Comparison of ENCODE assay signal across 23 cellular contexts in genomic region chr11:118243161-118243560, GRCh38. TPM values are rescaled to one million over a fixed set of nuclear protein-coding genes. Genes with fewer than 3 reads are reported as not detected.
DNase-seq lines count a peak whose midpoint lies in the region; ATAC-seq and TF ChIP-seq lines count a peak whose summit lies in the region.
"Had no signal": no experiment of that assay in that cellular context is flagged by ENCODE, and none has a peak within 500 bp of the region (broad histone marks: within the 10 kb centered on the region; RNA-seq: fewer than 3 reads in every experiment).

No MANE protein-coding gene starts in this region.

- H3K9me3 Mint-ChIP-seq in activated CD4-positive, alpha-beta T cell treated with anti-CD3 and anti-CD28 coated beads, Interleukin-2, amount 10 ng/mL, durations not matched to agents 24 days and 14 days = no peaks in the 10 kb centered on the region
- H3K9me3 Mint-ChIP-seq in GM23338 = no peaks in the 10 kb centered on the region
- H3K9me3 Mint-ChIP-seq in activated naive CD8-positive, alpha-beta T cell treated with anti-CD3 and anti-CD28 coated beads, Interleukin-2, amount 50 U/mL, for 24 hours = no peaks in the 10 kb centered on the region
- H3K9me3 Mint-ChIP-seq in progenitor cell of endocrine pancreas (ENCODE audit: low read depth) = no peaks in the 10 kb centered on the region

- H3K4me2 ChIP-seq in GM23338 = no peak overlapping the region

- peak overlapping the region; percentile 20 for H3K4me3 Mint-ChIP-seq in activated CD4-positive, alpha-beta T cell treated with anti-CD3 and anti-CD28 coated beads, Interleukin-2, amount 10 ng/mL, durations not matched to agents 24 days and 14 days
- H3K4me3 Mint-ChIP-seq in GM23338 = no peak overlapping the region
- peak overlapping the region; percentile 39 for H3K4me3 Mint-ChIP-seq in activated naive CD8-positive, alpha-beta T cell treated with anti-CD3 and anti-CD28 coated beads, Interleukin-2, amount 50 U/mL, for 24 hours
- H3K4me3 Mint-ChIP-seq in progenitor cell of endocrine pancreas (ENCODE audit: low read depth) = no peak overlapping the region

- no peaks in the 10 kb centered on the region for H4K20me1 ChIP-seq in GM23338 (replicated peaks; ENCODE audit: insufficient read depth)
- H4K20me1 ChIP-seq: BLaER1 treated with 17β-estradiol and CSF1 and Interleukin-3, amounts not matched to agents 10 nM and 100 nM had no signal

- H3K9me3 ChIP-seq in tibial artery (no peaks in the 10 kb centered on the region), left lung (no peaks in the 10 kb centered on the region)
- H3K9me3 ChIP-seq: BLaER1 treated with 17β-estradiol and CSF1 and Interleukin-3, amounts not matched to agents 10 nM and 100 nM; body of pancreas; colonic mucosa; lower lobe of right lung; sigmoid colon had no signal

- H3K4me3 ChIP-seq in GM23338 = no peak overlapping the region
- H3K4me3 ChIP-seq in tibial artery = no peak overlapping the region
- H3K4me3 ChIP-seq in left lung = no peak overlapping the region
- H3K4me3 ChIP-seq: BLaER1 treated with 17β-estradiol and CSF1 and Interleukin-3, amounts not matched to agents 10 nM and 100 nM; body of pancreas; colonic mucosa; lower lobe of right lung; sigmoid colon had no signal

- no peaks in the 10 kb centered on the region for H3K9me2 ChIP-seq in GM23338 (ENCODE audit: insufficient read depth)

- intact Hi-C loops in activated CD4-positive, alpha-beta T cell treated with anti-CD3 and anti-CD28 coated beads, Interleukin-2, amount 10 ng/mL, durations not matched to agents 24 days and 14 days (cut with micrococcal nuclease) = loop anchor here (5.0 kb wide), 1 partner anchor 194 kb away; the partner anchor contains the start of gene KMT2A
- intact Hi-C loops in tibial artery (cut with DNase I; ENCODE audit: low total_unique reads) = no loop called here
- intact Hi-C loops in left lung (cut with DNase I) = no loop called here

- no peaks in the 10 kb centered on the region for H3K79me2 ChIP-seq in GM23338 (replicated peaks; ENCODE audit: insufficient read depth)
- H3K79me2 ChIP-seq: parathyroid adenoma had no signal

- H3K4me1 ChIP-seq in GM23338 (ENCODE audit: insufficient read depth) (peaks cover 3% of the 10 kb centered on the region; the same call in 1 of the 2 replicates), foreskin keratinocyte (peaks cover 11% of the 10 kb centered on the region), tibial artery (peaks cover 0 to 4% (median 0%) of the 10 kb centered on the region in 4 donors), left lung (peaks cover 21 to 86% of the 10 kb centered on the region in 2 donors)
- H3K4me1 ChIP-seq: sigmoid colon had no signal

- no peak for TF ChIP-seq CTCF in GM23338 (conservative IDR thresholded peaks at IDR 0.05; ENCODE audit: low read depth in 2 of 2)
- no peak for TF ChIP-seq CTCF in progenitor cell of endocrine pancreas (IDR thresholded peaks at IDR 0.05; ENCODE audit: unreplicated experiment)
- no peak for TF ChIP-seq CTCF in foreskin keratinocyte (conservative IDR thresholded peaks at IDR 0.05)
- no peak for TF ChIP-seq CTCF in tibial artery (IDR thresholded peaks at IDR 0.05)
- no peak for TF ChIP-seq CTCF in left lung (IDR thresholded peaks at IDR 0.05)

- no peak overlapping the region for H2AFZ ChIP-seq in GM23338
- H2AFZ ChIP-seq: parathyroid adenoma had no signal

- no peaks in the 10 kb centered on the region for H3F3A ChIP-seq in GM23338 (replicated peaks; ENCODE audit: low read depth)

- H3K36me3 Mint-ChIP-seq in activated CD4-positive, alpha-beta T cell treated with anti-CD3 and anti-CD28 coated beads, Interleukin-2, amount 10 ng/mL, durations not matched to agents 24 days and 14 days (ENCODE audit: low read depth) = peaks cover 65% of the 10 kb centered on the region
- H3K36me3 Mint-ChIP-seq in GM23338 (ENCODE audit: low read depth) (no peaks in the 10 kb centered on the region), progenitor cell of endocrine pancreas (ENCODE audit: insufficient read depth) (no peaks in the 10 kb centered on the region)
- H3K36me3 Mint-ChIP-seq in activated naive CD8-positive, alpha-beta T cell treated with anti-CD3 and anti-CD28 coated beads, Interleukin-2, amount 50 U/mL, for 24 hours (ENCODE audit: low read depth) = peaks cover 48% of the 10 kb centered on the region

- H3K36me3 ChIP-seq in GM23338 (ENCODE audit: insufficient read depth) (no peaks in the 10 kb centered on the region), tibial artery (no peaks in the 10 kb centered on the region), left lung (no peaks in the 10 kb centered on the region)
- H3K36me3 ChIP-seq: BLaER1 treated with 17β-estradiol and CSF1 and Interleukin-3, amounts not matched to agents 10 nM and 100 nM; colonic mucosa; lower lobe of right lung; sigmoid colon had no signal

- peaks cover 81% of the 10 kb centered on the region for H3K4me1 Mint-ChIP-seq in activated CD4-positive, alpha-beta T cell treated with anti-CD3 and anti-CD28 coated beads, Interleukin-2, amount 10 ng/mL, durations not matched to agents 24 days and 14 days
- H3K4me1 Mint-ChIP-seq in GM23338 = peaks cover 28% of the 10 kb centered on the region
- H3K4me1 Mint-ChIP-seq in activated naive CD8-positive, alpha-beta T cell treated with anti-CD3 and anti-CD28 coated beads, Interleukin-2, amount 50 U/mL, for 24 hours = peaks cover 93% of the 10 kb centered on the region
- H3K4me1 Mint-ChIP-seq in progenitor cell of endocrine pancreas (ENCODE audit: low read depth) = peaks cover 14% of the 10 kb centered on the region

- peak overlapping the region; percentile 93 for H3K27ac Mint-ChIP-seq in activated CD4-positive, alpha-beta T cell treated with anti-CD3 and anti-CD28 coated beads, Interleukin-2, amount 10 ng/mL, durations not matched to agents 24 days and 14 days
- 0 out of 2 replicates have a peak overlapping the region, but pooled peaks have one; percentile 5 for H3K27ac Mint-ChIP-seq in GM23338
- H3K27ac Mint-ChIP-seq in activated naive CD8-positive, alpha-beta T cell treated with anti-CD3 and anti-CD28 coated beads, Interleukin-2, amount 50 U/mL, for 24 hours = peak overlapping the region; percentile 98
- H3K27ac Mint-ChIP-seq in progenitor cell of endocrine pancreas = peak overlapping the region; percentile 11

- H3K27me3 ChIP-seq in GM23338 (ENCODE audit: insufficient read depth) (peaks cover 5% of the 10 kb centered on the region; the same call in 1 of the 2 replicates), foreskin keratinocyte (no peaks in the 10 kb centered on the region), tibial artery (peaks cover 0 to 6% of the 10 kb centered on the region in 2 donors), left lung (no peaks in the 10 kb centered on the region)
- H3K27me3 ChIP-seq: BLaER1 treated with 17β-estradiol and CSF1 and Interleukin-3, amounts not matched to agents 10 nM and 100 nM; body of pancreas; colonic mucosa had no signal

- H3K27me3 Mint-ChIP-seq in activated CD4-positive, alpha-beta T cell treated with anti-CD3 and anti-CD28 coated beads, Interleukin-2, amount 10 ng/mL, durations not matched to agents 24 days and 14 days = peaks cover 2% of the 10 kb centered on the region
- H3K27me3 Mint-ChIP-seq in GM23338 (ENCODE audit: insufficient read depth, low read depth, poor library complexity) = peaks cover 13% of the 10 kb centered on the region
- no peaks in the 10 kb centered on the region for H3K27me3 Mint-ChIP-seq in activated naive CD8-positive, alpha-beta T cell treated with anti-CD3 and anti-CD28 coated beads, Interleukin-2, amount 50 U/mL, for 24 hours
- peaks cover 11% of the 10 kb centered on the region for H3K27me3 Mint-ChIP-seq in progenitor cell of endocrine pancreas

- H3K27ac ChIP-seq in GM23338 (ENCODE audit: low read depth) (no peak overlapping the region), foreskin keratinocyte (no peak overlapping the region), tibial artery (no peak overlapping the region), left lung (no peak overlapping the region)
- H3K27ac ChIP-seq: body of pancreas, colonic mucosa, parathyroid adenoma, sigmoid colon had no signal

- ATAC-seq in GM23338 (peak; percentile 50; the same call in 2 of the 3 replicates), foreskin keratinocyte (no peak), left lung (no peak)
- no peak for ATAC-seq in activated naive CD8-positive, alpha-beta T cell treated with anti-CD3 and anti-CD28 coated beads, Interleukin-2, amount 50 U/mL, for 24 hours
- ATAC-seq: body of pancreas, lower lobe of right lung had no signal

- DNase-seq in activated CD4-positive, alpha-beta T cell treated with anti-CD3 and anti-CD28 coated beads, Interleukin-2, amount 10 ng/mL, durations not matched to agents 24 days and 14 days = no peak
- no peak for DNase-seq in activated CD4-positive, alpha-beta T cell treated with anti-CD3 and anti-CD28 coated beads, Interleukin-2, amount 50 U/mL, for 1 hour
- DNase-seq in GM23338 (ENCODE audit: low spot score) (peak; percentile 54), progenitor cell of endocrine pancreas (ENCODE audit: low spot score, unreplicated experiment) (no peak), foreskin keratinocyte (no peak), tibial artery (no peak), left lung (no peak)
- DNase-seq in activated naive CD8-positive, alpha-beta T cell treated with anti-CD3 and anti-CD28 coated beads, Interleukin-2, amount 50 U/mL, for 24 hours = no peak
- DNase-seq: activated naive CD4-positive, alpha-beta T cell treated with anti-CD3 and anti-CD28 coated beads, Interleukin-2, amount 50 U/mL, for 16 hours; body of pancreas; GF-D8; GOT3; lower lobe of right lung; NCI-H1417; NCI-H526; SHP77; sigmoid colon; stimulated activated naive CD4-positive, alpha-beta T cell treated with Interleukin-2 at 50 U/mL for 16 hours had no signal

RNA-seq across cellular contexts. Expression of gene MPZL3, which starts 9.0 kb away (rescaled TPM):
- total RNA-seq in activated CD4-positive, alpha-beta T cell treated with anti-CD3 and anti-CD28 coated beads, Interleukin-2, amount 10 ng/mL, durations not matched to agents 24 days and 14 days = 64.6 and 65.4 TPM in 2 replicates
- total RNA-seq in GM23338 (2014; rRNA removed; shearing (Covaris generic)) = 2.9 and 5.7 TPM in 2 replicates
- polyA plus RNA-seq in GM23338 (2016; fragmentation: Nextera tagmentation; extraction: Ambion mirVana) (0.92 and 1.3 TPM in 2 replicates), foreskin keratinocyte (4.2 and 4.3 TPM in 2 replicates)
- total RNA-seq in progenitor cell of endocrine pancreas (6.3 and 7.4 TPM in 2 replicates), foreskin keratinocyte (9.8 and 11.5 TPM in 2 replicates), left lung (10 to 100 TPM; 13.2 to 16.3 TPM)
- total RNA-seq: myocyte had no signal

RNA-seq across cellular contexts. Expression of gene JAML, which starts 18.4 kb away (rescaled TPM):
- total RNA-seq in activated CD4-positive, alpha-beta T cell treated with anti-CD3 and anti-CD28 coated beads, Interleukin-2, amount 10 ng/mL, durations not matched to agents 24 days and 14 days = 303 and 318 TPM in 2 replicates
- total RNA-seq in GM23338 (2014; rRNA removed; shearing (Covaris generic)) = 0.12 and 0.56 TPM in 2 replicates
- 0.26 and 1.0 TPM in 2 replicates for polyA plus RNA-seq in GM23338 (2016; fragmentation: Nextera tagmentation; extraction: Ambion mirVana)
- 0.22 and 0.60 TPM in 2 replicates for total RNA-seq in progenitor cell of endocrine pancreas
- total RNA-seq in foreskin keratinocyte = not detected in 2 replicates
- not detected in 2 replicates for polyA plus RNA-seq in foreskin keratinocyte
- total RNA-seq in left lung = 10 to 100 TPM; 20.4 to 47.2 TPM
- total RNA-seq: myocyte had no signal

RNA-seq across cellular contexts. Expression of gene MPZL2, which starts 20.9 kb away (rescaled TPM):
- total RNA-seq in activated CD4-positive, alpha-beta T cell treated with anti-CD3 and anti-CD28 coated beads, Interleukin-2, amount 10 ng/mL, durations not matched to agents 24 days and 14 days = 18.5 and 19.3 TPM in 2 replicates
- 2.8 and 4.2 TPM in 2 replicates for total RNA-seq in GM23338 (2014; rRNA removed; shearing (Covaris generic))
- 2.1 and 2.6 TPM in 2 replicates for polyA plus RNA-seq in GM23338 (2016; fragmentation: Nextera tagmentation; extraction: Ambion mirVana)
- total RNA-seq in progenitor cell of endocrine pancreas = 22.4 and 22.9 TPM in 2 replicates
- total RNA-seq in foreskin keratinocyte = 50.1 and 62.0 TPM in 2 replicates
- polyA plus RNA-seq in foreskin keratinocyte = 25.3 and 34.0 TPM in 2 replicates
- 100 to 1,000 TPM; 111 to 117 TPM for total RNA-seq in left lung
- total RNA-seq: myocyte, OCI-LY7 had no signal

Comparison
In these comparisons a context has a peak if more than half of its experiments do, and no peak if none do; other contexts are left out.
1. H3K27ac Mint-ChIP-seq: peak in every context shown above with its lines; median percentile 98 in activated naive CD8-positive, alpha-beta T cell treated with anti-CD3 and anti-CD28 coated beads, Interleukin-2, amount 50 U/mL, for 24 hours; 93 in activated CD4-positive, alpha-beta T cell treated with anti-CD3 and anti-CD28 coated beads, Interleukin-2, amount 10 ng/mL, durations not matched to agents 24 days and 14 days; 11 in progenitor cell of endocrine pancreas; 5 in GM23338.
2. H3K4me3 Mint-ChIP-seq: peak in activated CD4-positive, alpha-beta T cell treated with anti-CD3 and anti-CD28 coated beads, Interleukin-2, amount 10 ng/mL, durations not matched to agents 24 days and 14 days (single experiment) and activated naive CD8-positive, alpha-beta T cell treated with anti-CD3 and anti-CD28 coated beads, Interleukin-2, amount 50 U/mL, for 24 hours (single experiment); none in GM23338 (single experiment) and progenitor cell of endocrine pancreas (single experiment).
3. RNA of gene JAML, which starts 18.4 kb away (total RNA-seq): 303 to 318 TPM in activated CD4-positive, alpha-beta T cell treated with anti-CD3 and anti-CD28 coated beads, Interleukin-2, amount 10 ng/mL, durations not matched to agents 24 days and 14 days and 20.4 to 47.2 TPM in left lung; 0.12 to 0.56 TPM in GM23338, 0.22 to 0.60 TPM in progenitor cell of endocrine pancreas and not detected in foreskin keratinocyte; every median in the first group is over 10 times any median in the second.